2 cellular contexts compared by ENCODE assay signal in the genomic region with DNA sequence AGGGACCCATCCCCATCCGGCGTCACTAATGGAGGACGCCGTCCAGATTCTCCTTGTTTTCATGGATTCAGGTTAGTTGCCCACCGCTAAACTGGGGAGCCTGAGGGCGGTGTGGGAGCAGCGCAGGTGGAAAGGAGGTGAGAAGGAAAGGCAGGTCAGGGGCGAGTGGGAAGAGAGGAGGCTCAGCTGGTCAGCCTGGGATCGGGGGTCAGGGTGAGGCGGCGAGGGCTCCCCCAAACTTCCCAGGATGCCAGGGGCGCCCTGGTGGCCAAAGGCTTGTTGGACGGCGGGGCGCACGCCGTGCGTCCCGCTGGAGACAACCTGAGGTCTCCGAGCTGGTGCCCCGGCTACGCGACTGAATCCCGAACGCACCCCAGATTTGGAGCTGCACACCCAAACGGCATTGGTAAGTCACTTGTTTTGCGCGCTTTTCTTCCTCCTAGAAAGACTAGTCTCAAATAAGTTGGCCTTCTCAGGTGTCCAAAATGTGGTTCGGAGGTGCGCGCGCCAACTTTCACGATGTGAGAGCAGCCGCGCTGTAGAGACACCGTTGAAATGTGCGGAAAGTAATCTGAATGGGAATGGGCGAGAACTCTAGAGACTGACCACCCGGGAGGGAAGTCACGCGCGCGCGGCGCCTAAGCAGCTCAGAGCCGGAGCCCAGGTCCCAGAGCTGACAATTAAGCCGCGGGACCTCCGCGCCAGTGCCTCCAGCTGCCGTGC.
TF ChIP-seq lines count a peak whose summit lies in the region.

No MANE protein-coding gene starts in this region.

TF ChIP-seq in SK-N-SH, 30 proteins besides CTCF, POLR2A, EP300 and RAD21:
- TF ChIP-seq USF1 (IDR thresholded peaks at IDR 0.05; ENCODE audit: borderline replicate concordance, low read depth) = no peak
- TF ChIP-seq TCF12 (IDR thresholded peaks at IDR 0.05) = no peak
- TF ChIP-seq PBX3 (IDR thresholded peaks at IDR 0.05) = no peak
- no peak for TF ChIP-seq NFIC (IDR thresholded peaks at IDR 0.05; ENCODE audit: borderline replicate concordance)
- TF ChIP-seq SIN3A (IDR thresholded peaks at IDR 0.05; ENCODE audit: borderline replicate concordance, low read depth, low read length) = no peak
- no peak for TF ChIP-seq GATA2 (CRISPR knock-in tag; IDR thresholded peaks at IDR 0.05)
- no peak for TF ChIP-seq MEF2A (IDR thresholded peaks at IDR 0.05; ENCODE audit: borderline replicate concordance, low read depth)
- TF ChIP-seq FOSL2 (IDR thresholded peaks at IDR 0.05; ENCODE audit: borderline replicate concordance, low read depth) = no peak
- TF ChIP-seq CHD2 (IDR thresholded peaks at IDR 0.05; ENCODE audit: low read length, partially characterized antibody) = no peak
- TF ChIP-seq EZH2phosphoT487 (IDR thresholded peaks at IDR 0.05; ENCODE audit: borderline replicate concordance, low read depth) = no peak

TF ChIP-seq in SK-N-SH treated with all-trans-retinoic acid at 6 μM for 48 hours, 23 proteins besides CTCF, POLR2A, EP300 and RAD21:
- TF ChIP-seq ZNF565 (CRISPR knock-in tag; conservative IDR thresholded peaks at IDR 0.05; ENCODE audit: low read depth) (no peak), OSR1 (CRISPR knock-in tag; IDR thresholded peaks at IDR 0.05) (no peak), ZFP30 (CRISPR knock-in tag; IDR thresholded peaks at IDR 0.05) (no peak), GLIS3 (CRISPR knock-in tag; IDR thresholded peaks at IDR 0.05) (no peak), ESRRG (CRISPR knock-in tag; IDR thresholded peaks at IDR 0.05) (no peak)
